9 cellular contexts compared by ENCODE assay signal in genomic region chr12:131860472-131861260, GRCh38. TPM values are rescaled to one million over a fixed set of nuclear protein-coding genes. Genes with fewer than 3 reads are reported as not detected.
DNase-seq lines count a peak whose midpoint lies in the region; ATAC-seq, FAIRE-seq and TF ChIP-seq lines count a peak whose summit lies in the region.
"Had no signal": no experiment of that assay in that cellular context is flagged by ENCODE, and none has a peak within 500 bp of the region (broad histone marks: within the 10 kb centered on the region; RNA-seq: fewer than 3 reads in every experiment).

No MANE protein-coding gene starts in this region.

- intact Hi-C loops in psoas muscle (cut with DNase I) = no loop called here

- FAIRE-seq in frontal cortex (lab: Jason Lieb, UNC) = no peak

- ATAC-seq in gastroesophageal sphincter (peak; percentile 87), psoas muscle (peak; percentile 19 to 76 (median 50)), GM18873 (IDR thresholded peaks at IDR 0.05; ENCODE audit: low FRiP score, unreplicated experiment) (no peak)

- H3K9me3 ChIP-seq in gastroesophageal sphincter (no peaks in the 10 kb centered on the region), psoas muscle (no peaks in the 10 kb centered on the region)
- H3K9me3 ChIP-seq: gastrocnemius medialis had no signal

- TF ChIP-seq CTCF in gastroesophageal sphincter (IDR thresholded peaks at IDR 0.05) (no peak), psoas muscle (IDR thresholded peaks at IDR 0.05) (no peak)

- H3K4me3 ChIP-seq in gastroesophageal sphincter = peak overlapping the region in 1 of 2 donors; percentile 31
- no peak overlapping the region for H3K4me3 ChIP-seq in psoas muscle

- H3K27me3 ChIP-seq in gastroesophageal sphincter (peaks cover 19% of the 10 kb centered on the region), psoas muscle (ENCODE audit: insufficient read depth in 3 of 3, low read length in 2 of 3) (peaks cover 0 to 6% (median 0%) of the 10 kb centered on the region in 3 donors)

- DNase-seq in COR-L47 (lab: John Stamatoyannopoulos, UW) = peak; percentile 91
- DNase-seq in LHCN-M2 (ENCODE audit: low read depth) = peak; percentile 52
- peak; percentile 32 to 53 for DNase-seq in SW 1271 (lab: John Stamatoyannopoulos, UW)
- DNase-seq in psoas muscle = peak; percentile 76 to 85
- DNase-seq in middle frontal gyrus (ENCODE audit: extremely low spot score, low spot score) = no peak
- no peak for DNase-seq in frontal cortex (ENCODE audit: low spot score in 2 of 2)

- TF ChIP-seq POLR2A in gastroesophageal sphincter (IDR thresholded peaks at IDR 0.05) = no peak

- no peaks in the 10 kb centered on the region for H3K36me3 ChIP-seq in gastroesophageal sphincter
- H3K36me3 ChIP-seq in psoas muscle (ENCODE audit: insufficient read depth in 1 of 2, low read depth in 1 of 2) = no peaks in the 10 kb centered on the region
- H3K36me3 ChIP-seq: gastrocnemius medialis had no signal

- 30 to 39% methylated on average over 2 to 13 of the region's 22 CpGs for WGBS in gastroesophageal sphincter (ENCODE audit: low coverage in 1 of 2), 2 donors
- WGBS in psoas muscle, 3 donors = 25 to 33% (median 31%) methylated on average over 18 to 22 of the region's 22 CpGs

- no peak for TF ChIP-seq EP300 in gastroesophageal sphincter (IDR thresholded peaks at IDR 0.05)

- peak overlapping the region in 2 of 4 donors; percentile 0 to 19 for H3K27ac ChIP-seq in gastroesophageal sphincter
- no peak overlapping the region for H3K27ac ChIP-seq in psoas muscle
- H3K27ac ChIP-seq: gastrocnemius medialis had no signal

- H3K4me1 ChIP-seq in gastroesophageal sphincter (peaks cover 0 to 7% (median 0%) of the 10 kb centered on the region in 3 donors), psoas muscle (no peaks in the 10 kb centered on the region)
- H3K4me1 ChIP-seq: gastrocnemius medialis had no signal

RNA-seq across cellular contexts. Expression of gene MMP17, which starts 32.5 kb away (rescaled TPM):
- total RNA-seq in LHCN-M2 (2014; rRNA removed) = 33.1 and 41.7 TPM in 2 replicates
- 31.8 TPM for polyA plus RNA-seq in LHCN-M2 (2012)
- total RNA-seq in gastroesophageal sphincter = 1 to 10 TPM; 2.0 to 7.0 (median 4.5) TPM
- 1 to 10 TPM; 1.0 to 1.4 (median 1.3) TPM for total RNA-seq in psoas muscle
- under 1 TPM; 0.64 to 0.91 (median 0.81) TPM for polyA plus RNA-seq in psoas muscle
- total RNA-seq in frontal cortex = 38.7 TPM

RNA-seq across cellular contexts. Expression of gene ULK1, which starts 33.8 kb away (rescaled TPM):
- total RNA-seq in LHCN-M2 (2014; rRNA removed) (6.6 and 6.8 TPM in 2 replicates), gastroesophageal sphincter (10 to 100 TPM; 10.0 to 34.2 (median 21.8) TPM), psoas muscle (10 to 100 TPM; 58.0 to 90.4 (median 68.0) TPM), frontal cortex (7.3 TPM)
- 11.6 TPM for polyA plus RNA-seq in LHCN-M2 (2012)
- 10 to 100 TPM in 2 of 3 donors, 1 to 10 TPM in 1; 4.1 to 47.1 (median 25.7) TPM for polyA plus RNA-seq in psoas muscle

Comparison
In these comparisons a context has a peak if more than half of its experiments do, and no peak if none do; other contexts are left out.
1. DNase-seq: peak in COR-L47 (single experiment), LHCN-M2 (single experiment), SW 1271 (2 of 2) and psoas muscle (2 of 2); none in middle frontal gyrus (single experiment) and frontal cortex (0 of 2).